Comparison of ENCODE assay signal across 1 cellular context in the genomic region with DNA sequence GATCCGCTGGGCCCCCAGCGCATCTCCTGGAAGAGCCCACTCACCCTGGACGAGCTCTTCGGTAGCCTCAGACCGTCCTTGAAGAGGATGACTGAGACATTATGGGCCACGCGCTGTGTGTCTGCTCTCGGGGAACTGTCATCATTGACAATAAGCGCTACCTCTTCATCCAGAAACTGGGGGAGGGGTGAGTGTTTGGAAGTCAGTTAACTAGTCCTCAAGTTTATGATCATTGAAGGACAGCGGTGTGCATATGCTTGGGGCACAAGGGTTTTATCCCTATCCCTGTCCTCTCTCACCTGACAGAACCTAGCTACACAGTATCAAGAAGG.
TF ChIP-seq lines count a peak whose summit lies in the region.

No MANE protein-coding gene starts in this region.

TF ChIP-seq in GM12878, 131 proteins besides CTCF, POLR2A, EP300 and RAD21:
- no peak for TF ChIP-seq USF1 (IDR thresholded peaks at IDR 0.05; ENCODE audit: borderline replicate concordance, extremely low read length, insufficient read depth, low read depth, low read length)
TF ChIP-seq in GM12878: peak in this region for 0.
